ENCODE assay signal across 1 cellular context in genomic region chr13:52461265-52461664, GRCh38.
TF ChIP-seq lines count a peak whose summit lies in the region.

No MANE protein-coding gene starts in this region.

TF ChIP-seq in K562, 482 proteins besides CTCF, POLR2A, EP300 and RAD21:
- no peak for TF ChIP-seq SP1 (CRISPR knock-in tag; IDR thresholded peaks at IDR 0.05)
- no peak for TF ChIP-seq SMARCE1 (IDR thresholded peaks at IDR 0.05)
- no peak for TF ChIP-seq RBM22 (IDR thresholded peaks at IDR 0.05; ENCODE audit: low read depth, low read length, poor library complexity, severe bottlenecking)
- no peak for TF ChIP-seq LCOR (CRISPR knock-in tag; IDR thresholded peaks at IDR 0.05)
- no peak for TF ChIP-seq MECOM (CRISPR knock-in tag; IDR thresholded peaks at IDR 0.05)
- TF ChIP-seq MITF (IDR thresholded peaks at IDR 0.05), result no peak
- no peak for TF ChIP-seq GTF3C2 (IDR thresholded peaks at IDR 0.05; ENCODE audit: borderline replicate concordance, extremely low read depth, insufficient read length)
- TF ChIP-seq HINFP (tag; conservative IDR thresholded peaks at IDR 0.05; ENCODE audit: low read depth), result no peak
- no peak for TF ChIP-seq STAT5A (IDR thresholded peaks at IDR 0.05; ENCODE audit: borderline replicate concordance, low read length)
- no peak for TF ChIP-seq HOXB6 (CRISPR knock-in tag; IDR thresholded peaks at IDR 0.05; ENCODE audit: borderline replicate concordance)
- TF ChIP-seq ZSCAN29 (IDR thresholded peaks at IDR 0.05), result no peak
TF ChIP-seq in K562: peak in this region for 0.
